Comparison of ENCODE assay signal across 1 cellular context in genomic region chr2:120231974-120232635, GRCh38.
A peak's percentile ranks its signal among the peaks of the same experiment; 100 is the strongest.
TF ChIP-seq lines count a peak whose summit lies in the region.

No MANE protein-coding gene starts in this region.

TF ChIP-seq in HepG2, 621 proteins besides CTCF, POLR2A, EP300 and RAD21:
- TF ChIP-seq ZNF572 (CRISPR knock-in tag; IDR thresholded peaks at IDR 0.05) = no peak
- no peak for TF ChIP-seq ZNF703 (CRISPR knock-in tag; IDR thresholded peaks at IDR 0.05; ENCODE audit: borderline replicate concordance)
- TF ChIP-seq YEATS4 (CRISPR knock-in tag; IDR thresholded peaks at IDR 0.05; ENCODE audit: borderline replicate concordance) = peak; percentile 24; the same call in 1 of the 2 replicates
- TF ChIP-seq NFRKB (IDR thresholded peaks at IDR 0.05) = no peak
- peak; percentile 29 to 64; a peak in 1 of 4 replicates for TF ChIP-seq MAFK (conservative IDR thresholded peaks at IDR 0.05 in 1 of 2, IDR thresholded peaks at IDR 0.05 in 1 of 2; ENCODE audit: low read length in 2 of 2)
- TF ChIP-seq ZFY (CRISPR knock-in tag; IDR thresholded peaks at IDR 0.05) = no peak
- no peak for TF ChIP-seq GMEB2 (CRISPR knock-in tag; IDR thresholded peaks at IDR 0.05; ENCODE audit: low read depth)
- TF ChIP-seq RBAK (CRISPR knock-in tag; IDR thresholded peaks at IDR 0.05) = no peak
- TF ChIP-seq ISL2 (CRISPR knock-in tag; IDR thresholded peaks at IDR 0.05) = no peak
- TF ChIP-seq ZNF574 (CRISPR knock-in tag; IDR thresholded peaks at IDR 0.05) = no peak
- no peak for TF ChIP-seq SRF (IDR thresholded peaks at IDR 0.05; ENCODE audit: low read depth, low read length)
- TF ChIP-seq ZNF230 (CRISPR knock-in tag; IDR thresholded peaks at IDR 0.05) = 0 out of 2 replicates have a peak, but pooled peaks have one; percentile 17
- no peak for TF ChIP-seq ZFP1 (CRISPR knock-in tag; IDR thresholded peaks at IDR 0.05)
- no peak for TF ChIP-seq ZBTB26 (CRISPR knock-in tag; IDR thresholded peaks at IDR 0.05; ENCODE audit: borderline replicate concordance)
- TF ChIP-seq CBX1 (IDR thresholded peaks at IDR 0.05; ENCODE audit: low read depth) = no peak
- TF ChIP-seq ZNF430 (CRISPR knock-in tag; IDR thresholded peaks at IDR 0.05) = no peak
- no peak for TF ChIP-seq FLYWCH1 (CRISPR knock-in tag; IDR thresholded peaks at IDR 0.05)
- TF ChIP-seq ZNF775 (CRISPR knock-in tag; IDR thresholded peaks at IDR 0.05; ENCODE audit: borderline replicate concordance) = no peak
- TF ChIP-seq MAFF (IDR thresholded peaks at IDR 0.05; ENCODE audit: low read depth, low read length) = peak; percentile 37; the same call in 1 of the 2 replicates
- TF ChIP-seq EEA1 (CRISPR knock-in tag; IDR thresholded peaks at IDR 0.05; ENCODE audit: borderline replicate concordance) = no peak
- TF ChIP-seq ZNF550 (CRISPR knock-in tag; IDR thresholded peaks at IDR 0.05; ENCODE audit: borderline replicate concordance) = no peak
- TF ChIP-seq TFDP2 (CRISPR knock-in tag; IDR thresholded peaks at IDR 0.05) = no peak
- TF ChIP-seq IRX3 (CRISPR knock-in tag; IDR thresholded peaks at IDR 0.05; ENCODE audit: borderline replicate concordance, low read depth) = no peak
- no peak for TF ChIP-seq PLRG1 (conservative IDR thresholded peaks at IDR 0.05)
- 0 out of 2 replicates have a peak, but pooled peaks have one; percentile 45 for TF ChIP-seq MEIS2 (CRISPR knock-in tag; IDR thresholded peaks at IDR 0.05)
- TF ChIP-seq SATB2 (CRISPR knock-in tag; IDR thresholded peaks at IDR 0.05) = 0 out of 2 replicates have a peak, but pooled peaks have one; percentile 48
- TF ChIP-seq CENPX (CRISPR knock-in tag; IDR thresholded peaks at IDR 0.05) = no peak
- no peak for TF ChIP-seq NKX3-1 (CRISPR knock-in tag; IDR thresholded peaks at IDR 0.05)
- TF ChIP-seq ZNF276 (CRISPR knock-in tag; IDR thresholded peaks at IDR 0.05; ENCODE audit: low read depth) = no peak
- TF ChIP-seq SIX4 (CRISPR knock-in tag; IDR thresholded peaks at IDR 0.05) = no peak
- no peak for TF ChIP-seq HNRNPH1 (optimal IDR thresholded peaks at IDR 0.05; ENCODE audit: low read depth, low read length)
- 0 out of 2 replicates have a peak, but pooled peaks have one; percentile 27 for TF ChIP-seq ZBTB10 (CRISPR knock-in tag; IDR thresholded peaks at IDR 0.05; ENCODE audit: borderline replicate concordance)
- TF ChIP-seq MTF2 (CRISPR knock-in tag; IDR thresholded peaks at IDR 0.05; ENCODE audit: borderline replicate concordance) = no peak
- no peak for TF ChIP-seq ONECUT2 (CRISPR knock-in tag; IDR thresholded peaks at IDR 0.05)
- TF ChIP-seq ZSCAN30 (CRISPR knock-in tag; IDR thresholded peaks at IDR 0.05) = no peak
- TF ChIP-seq ZNF264 (CRISPR knock-in tag; IDR thresholded peaks at IDR 0.05) = no peak
- TF ChIP-seq ZNF235 (CRISPR knock-in tag; IDR thresholded peaks at IDR 0.05; ENCODE audit: borderline replicate concordance) = no peak
- TF ChIP-seq TCF12 (IDR thresholded peaks at IDR 0.05) = no peak
- no peak for TF ChIP-seq TCF12 (CRISPR knock-in tag; IDR thresholded peaks at IDR 0.05)
- no peak for TF ChIP-seq FOXA3 (CRISPR knock-in tag; IDR thresholded peaks at IDR 0.05)
- TF ChIP-seq ZNF788 (CRISPR knock-in tag; IDR thresholded peaks at IDR 0.05; ENCODE audit: borderline replicate concordance) = no peak
- no peak for TF ChIP-seq SIN3B (IDR thresholded peaks at IDR 0.05; ENCODE audit: low read length)
- TF ChIP-seq ZNF552 (CRISPR knock-in tag; IDR thresholded peaks at IDR 0.05; ENCODE audit: borderline replicate concordance) = no peak
- TF ChIP-seq GFI1 (CRISPR knock-in tag; IDR thresholded peaks at IDR 0.05; ENCODE audit: borderline replicate concordance) = no peak
- TF ChIP-seq ASH2L (IDR thresholded peaks at IDR 0.05; ENCODE audit: insufficient read length, low read depth, low read length) = peak; percentile 13
- TF ChIP-seq CSRNP2 (CRISPR knock-in tag; conservative IDR thresholded peaks at IDR 0.05; ENCODE audit: low read depth) = no peak
- TF ChIP-seq PCBP2 (optimal IDR thresholded peaks at IDR 0.05; ENCODE audit: low read depth, low read length, poor library complexity, severe bottlenecking) = no peak
- no peak for TF ChIP-seq ZNF263 (CRISPR knock-in tag; IDR thresholded peaks at IDR 0.05)
- TF ChIP-seq MXD1 (CRISPR knock-in tag; IDR thresholded peaks at IDR 0.05) = no peak
- no peak for TF ChIP-seq STAT6 (CRISPR knock-in tag; IDR thresholded peaks at IDR 0.05; ENCODE audit: borderline replicate concordance)
- TF ChIP-seq TOE1 (CRISPR knock-in tag; IDR thresholded peaks at IDR 0.05) = no peak
- no peak for TF ChIP-seq ZNF280B (CRISPR knock-in tag; IDR thresholded peaks at IDR 0.05; ENCODE audit: borderline replicate concordance)
